In the genomic region with DNA sequence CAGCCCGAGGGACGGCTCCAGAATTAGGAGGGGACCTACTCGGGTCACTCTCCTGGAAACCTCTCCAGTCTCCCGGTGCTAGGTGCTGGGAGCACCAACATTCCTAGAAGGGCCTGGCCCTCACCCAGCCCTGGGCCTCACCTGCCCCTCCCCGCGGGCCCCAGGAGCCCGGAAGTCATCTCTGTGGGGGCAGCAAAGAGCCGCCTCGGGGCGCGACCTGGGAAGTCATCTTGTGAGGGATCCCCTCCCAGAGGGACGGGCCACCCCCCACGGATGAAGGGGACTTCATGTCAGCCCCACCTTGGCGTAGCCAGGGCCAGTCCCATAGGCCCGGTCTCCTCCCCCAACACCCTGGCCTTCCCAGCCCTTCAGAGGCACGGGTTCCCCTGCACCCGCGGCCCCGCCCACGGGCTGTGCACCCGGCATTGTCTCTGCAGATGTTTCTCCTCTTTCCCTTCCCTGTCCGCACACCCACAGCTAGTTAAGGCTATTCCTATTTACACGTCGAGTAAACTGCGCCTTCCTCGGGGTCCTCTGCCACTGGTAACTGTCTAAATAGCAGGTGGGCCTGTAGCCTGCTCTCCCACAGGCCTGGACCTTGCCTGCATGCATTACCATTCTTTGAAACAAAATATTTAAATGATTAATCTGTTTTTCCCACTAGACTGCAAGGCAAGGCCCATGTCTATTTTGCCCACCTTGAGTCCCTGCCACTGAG, we compare ENCODE assay signal across 8 cellular contexts.
A peak's percentile ranks its signal among the peaks of the same experiment; 100 is the strongest.
DNase-seq lines count a peak whose midpoint lies in the region; ATAC-seq and TF ChIP-seq lines count a peak whose summit lies in the region.

No MANE protein-coding gene starts in this region.

- peak overlapping the region; percentile 95 for H3K4me3 Mint-ChIP-seq in memory B cell

- H3K36me3 Mint-ChIP-seq in memory B cell: peaks cover 18% of the 10 kb centered on the region

- peak overlapping the region; percentile 89 to 92 for H3K4me3 ChIP-seq in duodenal mucosa (ENCODE audit: low read depth in 1 of 2, low read length in 2 of 2)

- H3K9me3 ChIP-seq in duodenal mucosa (ENCODE audit: control insufficient read depth in 1 of 2, low read length in 2 of 2): no peaks in the 10 kb centered on the region

- H3K27ac ChIP-seq in VCaP: peak overlapping the region; percentile 65
- H3K27ac ChIP-seq in duodenal mucosa (ENCODE audit: low read depth, low read length): peak overlapping the region; percentile 94
- peak overlapping the region; percentile 78 for H3K27ac ChIP-seq in substantia nigra (ENCODE audit: low read depth, low read length, poor library complexity, severe bottlenecking)

- peaks cover 55% of the 10 kb centered on the region for H3K4me1 Mint-ChIP-seq in memory B cell

- peaks cover 21 to 22% of the 10 kb centered on the region in 2 donors for H3K4me1 ChIP-seq in duodenal mucosa (ENCODE audit: control insufficient read depth in 1 of 2, insufficient read depth in 2 of 2, low read length in 2 of 2)

- no peaks in the 10 kb centered on the region for H3K9me3 Mint-ChIP-seq in memory B cell

- TF ChIP-seq CTCF in GM10266 (IDR thresholded peaks at IDR 0.05; ENCODE audit: control insufficient read depth, insufficient read depth, low read depth, missing control alignments) (no peak), VCaP (conservative IDR thresholded peaks at IDR 0.05) (no peak)

- peak overlapping the region; percentile 80 to 81 for H3K9ac ChIP-seq in duodenal mucosa (ENCODE audit: low read depth in 1 of 2, low read length in 2 of 2)

- H3K36me3 ChIP-seq in duodenal mucosa (ENCODE audit: control insufficient read depth in 1 of 2, insufficient read depth in 2 of 2, low read length in 2 of 2): peaks cover 0 to 9% of the 10 kb centered on the region in 2 donors

- H3K27ac Mint-ChIP-seq in memory B cell: peak overlapping the region; percentile 95

- H3K27me3 ChIP-seq in duodenal mucosa (ENCODE audit: control insufficient read depth in 1 of 2, insufficient read depth in 2 of 2, low read length in 2 of 2): no peaks in the 10 kb centered on the region

- peak; percentile 44 for ATAC-seq in GM21528 (IDR thresholded peaks at IDR 0.05; ENCODE audit: low FRiP score, unreplicated experiment)
- ATAC-seq in memory B cell (ENCODE audit: low read depth): peak; percentile 6

- DNase-seq in GM10266 (ENCODE audit: extremely low spot score) (peak; percentile 58), HuH-7.5 (ENCODE audit: low spot score) (peak; percentile 37), memory B cell (ENCODE audit: low spot score in 2 of 2) (peak in 1 of 2 donors; percentile 51), substantia nigra (lab: John Stamatoyannopoulos, UW) (peak in 13 of 49 donors; percentile 18 to 60 (median 42)), islet precursor cell (no peak)

- no peaks in the 10 kb centered on the region for H3K27me3 Mint-ChIP-seq in memory B cell
